In genomic region chr2:231925303-231926179, GRCh38 we compare ENCODE assay signal across 8 cellular contexts. TPM values are rescaled to one million over a fixed set of nuclear protein-coding genes. Genes with fewer than 3 reads are reported as not detected.
DNase-seq lines count a peak whose midpoint lies in the region; ATAC-seq and TF ChIP-seq lines count a peak whose summit lies in the region.

No MANE protein-coding gene starts in this region.

- no peaks in the 10 kb centered on the region for H3K9me3 ChIP-seq in neural cell (ENCODE audit: low read length)

- peak; percentile 80 for TF ChIP-seq RAD21 in neural cell (conservative IDR thresholded peaks at IDR 0.05)

- peak overlapping the region; percentile 30 for H3K27ac ChIP-seq in neural cell (ENCODE audit: low read length)

- TF ChIP-seq CTCF in GM06990 (IDR thresholded peaks at IDR 0.05; ENCODE audit: insufficient read depth, low read length, poor library complexity, severe bottlenecking) (peak; percentile 62), fibroblast of villous mesenchyme (IDR thresholded peaks at IDR 0.05; ENCODE audit: insufficient read depth, low read depth, low read length) (peak; percentile 70), neural cell (IDR thresholded peaks at IDR 0.05; ENCODE audit: poor library complexity, severe bottlenecking) (peak; percentile 91)

- H3K36me3 ChIP-seq in GM06990 (ENCODE audit: control insufficient read depth, insufficient read depth, low read length) = no peaks in the 10 kb centered on the region
- H3K36me3 ChIP-seq in neural cell (ENCODE audit: insufficient read depth, low read length) = no peaks in the 10 kb centered on the region

- TF ChIP-seq EP300 in neural cell (conservative IDR thresholded peaks at IDR 0.05; ENCODE audit: poor library complexity, severe bottlenecking) = no peak

- no peaks in the 10 kb centered on the region for H3F3A ChIP-seq in neural cell (ENCODE audit: insufficient read depth, low read length, poor library complexity, severe bottlenecking)

- peak overlapping the region; percentile 76 for H3K9ac ChIP-seq in neural cell (ENCODE audit: low read length)

- H3K79me2 ChIP-seq in neural cell (replicated peaks; ENCODE audit: insufficient read depth, low read length) = no peaks in the 10 kb centered on the region

- ATAC-seq in HG03460 (IDR thresholded peaks at IDR 0.05; ENCODE audit: unreplicated experiment) = no peak

- no peaks in the 10 kb centered on the region for H4K20me1 ChIP-seq in neural cell (ENCODE audit: insufficient read depth)

- peak overlapping the region; percentile 75 for H2AFZ ChIP-seq in neural cell (ENCODE audit: low read depth, low read length)

- peak overlapping the region; percentile 49 for H3K4me2 ChIP-seq in neural cell (ENCODE audit: low read length)

- no peaks in the 10 kb centered on the region for H3K9me2 ChIP-seq in neural cell (ENCODE audit: insufficient read depth, low read length)

- H3K27me3 ChIP-seq in GM06990 (replicated peaks; ENCODE audit: control insufficient read depth, insufficient read depth, low read length) (no peaks in the 10 kb centered on the region; the same call in none of the 2 replicates), neural cell (ENCODE audit: insufficient read depth, low read depth, low read length) (peaks cover 45% of the 10 kb centered on the region)

- DNase-seq in GM06990 (ENCODE audit: extremely low read depth, insufficient read length) = peak; percentile 70
- DNase-seq in HT-29 (ENCODE audit: low spot score) = peak; percentile 91
- peak; percentile 73 for DNase-seq in RPMI8226
- DNase-seq in activated gamma-delta T cell (lab: John Stamatoyannopoulos, UW) = peak; percentile 41
- peak; percentile 88 for DNase-seq in fibroblast of villous mesenchyme (ENCODE audit: low read depth)
- peak; percentile 18 to 76 (median 56) for DNase-seq in stimulated activated naive CD4-positive, alpha-beta T cell (lab: John Stamatoyannopoulos, UW)

- H3K4me3 ChIP-seq in GM06990 (replicated peaks; ENCODE audit: low read depth, low read length) (peak overlapping the region; percentile 55), fibroblast of villous mesenchyme (ENCODE audit: low read depth, low read length) (peak overlapping the region; percentile 51), neural cell (ENCODE audit: low read length) (peak overlapping the region; percentile 82)

TF ChIP-seq in neural cell, 6 proteins besides CTCF, POLR2A, EP300 and RAD21:
- TF ChIP-seq SMC3 (conservative IDR thresholded peaks at IDR 0.05; ENCODE audit: poor library complexity) = peak; percentile 94
- TF ChIP-seq TAF1 (IDR thresholded peaks at IDR 0.05; ENCODE audit: low read depth) = no peak
- no peak for TF ChIP-seq EZH2 (IDR thresholded peaks at IDR 0.05; ENCODE audit: borderline replicate concordance, insufficient read depth, low read length, poor library complexity, severe bottlenecking)
- TF ChIP-seq REST (IDR thresholded peaks at IDR 0.05; ENCODE audit: borderline replicate concordance) = no peak
- no peak for TF ChIP-seq MXI1 (conservative IDR thresholded peaks at IDR 0.05; ENCODE audit: poor library complexity, severe bottlenecking)
- TF ChIP-seq POLR2AphosphoS5 (IDR thresholded peaks at IDR 0.05) = no peak

RNA-seq across cellular contexts. Expression of gene NPPC, which starts 0.7 kb away (rescaled TPM):
- total RNA-seq in HT-29 (2014; rRNA removed; shearing (Covaris generic)) = not detected in 2 replicates
- total RNA-seq in fibroblast of villous mesenchyme = not detected in 2 replicates
- polyA plus RNA-seq in neural cell = 2.7 and 21.5 TPM in 2 replicates
- polyA minus RNA-seq in neural cell = 3.5 and 3.9 TPM in 2 replicates

RNA-seq across cellular contexts. Expression of gene DIS3L2, which starts 36.0 kb away (rescaled TPM):
- total RNA-seq in HT-29 (2014; rRNA removed; shearing (Covaris generic)) = 24.3 and 29.4 TPM in 2 replicates
- 26.7 and 30.7 TPM in 2 replicates for total RNA-seq in fibroblast of villous mesenchyme
- 19.0 and 20.0 TPM in 2 replicates for polyA plus RNA-seq in neural cell
- polyA minus RNA-seq in neural cell = 48.6 and 58.9 TPM in 2 replicates

Comparison
In these comparisons a context has a peak if more than half of its experiments do, and no peak if none do; other contexts are left out.
1. DNase-seq: peak in every context shown above with its lines; median percentile 91 in HT-29; 88 in fibroblast of villous mesenchyme; 73 in RPMI8226; 70 in GM06990; 56 in stimulated activated naive CD4-positive, alpha-beta T cell; 41 in activated gamma-delta T cell.